Comparison of ENCODE assay signal across 1 cellular context in the genomic region with DNA sequence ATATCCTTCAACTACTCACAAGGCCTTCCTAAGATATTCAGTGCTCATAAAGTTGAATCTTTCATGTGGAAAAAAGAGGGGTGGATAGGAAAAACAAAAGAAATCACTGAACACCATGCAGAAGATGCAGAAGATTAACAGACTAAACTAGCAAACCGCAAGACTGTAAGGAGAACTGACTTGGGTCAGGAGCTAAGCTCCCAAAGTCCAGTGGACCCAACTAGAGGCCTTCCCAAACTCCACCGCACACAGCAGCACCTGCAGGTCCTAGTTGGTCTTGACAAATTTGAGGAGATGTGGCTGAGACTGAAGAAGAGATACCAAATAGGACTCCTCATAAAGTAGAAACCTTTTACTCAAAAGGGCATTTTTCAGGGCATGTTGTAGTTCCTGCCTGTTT.
TF ChIP-seq lines count a peak whose summit lies in the region.

No MANE protein-coding gene starts in this region.

TF ChIP-seq in HepG2, 621 proteins besides CTCF, POLR2A, EP300 and RAD21:
- TF ChIP-seq RBFOX2 (IDR thresholded peaks at IDR 0.05; ENCODE audit: low read depth, low read length) = 0 out of 2 replicates have a peak, but pooled peaks have one; percentile 45
- no peak for TF ChIP-seq ASH2L (IDR thresholded peaks at IDR 0.05; ENCODE audit: insufficient read length, low read depth, low read length)
